Comparison of ENCODE assay signal across 8 cellular contexts in the genomic region with DNA sequence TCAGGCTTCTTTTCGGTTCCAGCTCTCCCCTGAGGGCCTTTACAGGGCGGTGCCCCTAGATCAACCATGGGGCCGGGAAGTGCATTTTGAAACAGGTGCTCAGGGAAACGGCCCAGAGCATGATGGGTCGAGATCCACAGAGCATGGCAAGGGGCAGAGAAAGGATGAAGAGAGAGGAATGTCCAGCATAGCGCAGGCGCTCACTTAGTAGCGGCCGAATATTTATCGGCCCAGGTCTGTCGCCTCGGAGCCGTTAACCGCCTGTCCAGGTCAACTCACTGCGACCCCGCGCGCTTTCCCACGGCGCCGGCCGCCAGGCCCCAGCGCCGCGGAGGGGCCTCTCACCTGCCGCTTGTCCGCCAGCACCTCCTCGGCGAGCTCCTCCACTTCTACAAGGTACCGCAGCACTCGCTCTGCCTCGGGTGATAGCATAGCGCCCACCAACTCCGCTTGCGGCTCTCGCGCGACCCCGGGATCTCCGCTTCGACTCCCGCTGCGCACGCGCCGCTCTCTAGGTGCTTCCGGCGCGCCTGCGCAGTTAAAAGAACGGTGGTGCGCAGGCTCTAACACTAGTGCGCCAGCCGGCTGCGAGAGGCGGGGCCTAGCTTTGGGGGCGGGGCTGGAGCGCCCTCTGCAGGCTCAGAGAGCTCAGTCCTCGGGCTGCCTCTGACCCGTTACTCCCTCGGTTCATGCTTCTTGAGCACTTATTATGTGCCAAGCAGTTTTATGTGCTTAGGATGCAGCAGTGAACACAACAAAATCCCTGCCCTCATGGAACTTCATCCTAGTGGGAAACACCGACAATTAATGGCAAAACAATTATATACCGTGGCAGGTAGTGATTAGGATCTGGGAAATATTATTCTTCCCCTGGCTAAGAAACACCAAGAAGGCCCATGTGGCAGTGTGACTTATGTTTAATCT. TPM values are rescaled to one million over a fixed set of nuclear protein-coding genes. Genes with fewer than 3 reads are reported as not detected.
A peak's percentile ranks its signal among the peaks of the same experiment; 100 is the strongest.
DNase-seq lines count a peak whose midpoint lies in the region; ATAC-seq and TF ChIP-seq lines count a peak whose summit lies in the region.

A gene (minus strand): TSS at position 517 of the 924 bp plus-strand sequence. CDS start 85 bp downstream, at position 432.

- H3K4me3 ChIP-seq in heart right ventricle (peak within 1 kb of the TSS; percentile 67 to 98 (median 90)), upper lobe of right lung (peak within 1 kb of the TSS; percentile 95)

- H3K27ac ChIP-seq in heart right ventricle (peak within 1 kb of the TSS in 9 of 10 donors; percentile 50 to 90 (median 86)), upper lobe of right lung (peak within 1 kb of the TSS; percentile 87)

- in situ Hi-C loops in GM13976 (cut with MboI; ENCODE audit: low sequenced_read_pairs, unreplicated experiment), result loop anchor here (10.0 kb wide), 1 partner anchor 97 kb away; no protein-coding TSS in a partner anchor

- peak within 1 kb of the TSS; percentile 94 for H3K4me3 Mint-ChIP-seq in activated naive CD8-positive, alpha-beta T cell treated with anti-CD3 and anti-CD28 coated beads, Interleukin-2, amount 50 U/mL, for 24 hours

- peaks cover 0 to 8% (median 0%) of the 10 kb centered on the region in 11 donors for H3K9me3 ChIP-seq in heart right ventricle
- no peaks in the 10 kb centered on the region for H3K9me3 ChIP-seq in upper lobe of right lung

- H3K36me3 ChIP-seq in heart right ventricle, result peaks cover 0 to 34% (median 24%) of the 10 kb centered on the region in 9 donors
- peaks cover 29% of the 10 kb centered on the region for H3K36me3 ChIP-seq in upper lobe of right lung

- H3K27me3 Mint-ChIP-seq in activated naive CD8-positive, alpha-beta T cell treated with anti-CD3 and anti-CD28 coated beads, Interleukin-2, amount 50 U/mL, for 24 hours, result peaks cover 2% of the 10 kb centered on the region

- H3K36me3 Mint-ChIP-seq in activated naive CD8-positive, alpha-beta T cell treated with anti-CD3 and anti-CD28 coated beads, Interleukin-2, amount 50 U/mL, for 24 hours (ENCODE audit: low read depth), result peaks cover 32% of the 10 kb centered on the region

- H3K4me1 ChIP-seq in heart right ventricle (peaks cover 8 to 18% (median 15%) of the 10 kb centered on the region in 9 donors), upper lobe of right lung (peaks cover 12% of the 10 kb centered on the region)

- ATAC-seq in HG02852 (IDR thresholded peaks at IDR 0.05; ENCODE audit: unreplicated experiment) (peak; percentile 94), heart right ventricle (peak; percentile 97 to 99 (median 99)), upper lobe of right lung (peak; percentile 99)
- peak; percentile 97 for ATAC-seq in activated naive CD8-positive, alpha-beta T cell treated with anti-CD3 and anti-CD28 coated beads, Interleukin-2, amount 50 U/mL, for 24 hours

- WGBS in heart right ventricle, 2 donors, result 0 to 1% methylated on average over 63 of the region's 63 CpGs

- DNase-seq in GM13976 (ENCODE audit: low spot score) (peak; percentile 98), NCI-H1436 (lab: John Stamatoyannopoulos, UW) (peak; percentile 95), SW480 (ENCODE audit: low spot score) (peak; percentile 98), heart right ventricle (peak; percentile 94 to 97), posterior cingulate gyrus (peak; percentile 82 to 99 (median 90)), upper lobe of right lung (peak; percentile 97)
- peak; percentile 98 for DNase-seq in activated naive CD8-positive, alpha-beta T cell treated with anti-CD3 and anti-CD28 coated beads, Interleukin-2, amount 50 U/mL, for 24 hours

- peaks cover 32% of the 10 kb centered on the region for H3K4me1 Mint-ChIP-seq in activated naive CD8-positive, alpha-beta T cell treated with anti-CD3 and anti-CD28 coated beads, Interleukin-2, amount 50 U/mL, for 24 hours

- intact Hi-C loops in heart right ventricle (cut with DNase I), result loop anchor here in 9 of 10 donors (1.0 to 10.0 kb wide), 9 partner anchors 73 to 129 kb away; no protein-coding TSS in a partner anchor
- intact Hi-C loops in posterior cingulate gyrus (cut with DNase I), result loop anchor here (1.0 to 10.0 kb wide), 6 partner anchors 17 to 153 kb away; a partner anchor contains a TSS
- intact Hi-C loops in upper lobe of right lung (cut with DNase I), result no loop called here

- H3K27me3 ChIP-seq in heart right ventricle (peaks cover 0 to 11% (median 0%) of the 10 kb centered on the region in 7 donors), upper lobe of right lung (no peaks in the 10 kb centered on the region)

- H3K9me3 Mint-ChIP-seq in activated naive CD8-positive, alpha-beta T cell treated with anti-CD3 and anti-CD28 coated beads, Interleukin-2, amount 50 U/mL, for 24 hours, result no peaks in the 10 kb centered on the region

- TF ChIP-seq CTCF in GM13976 (IDR thresholded peaks at IDR 0.05; ENCODE audit: borderline replicate concordance, control extremely low read depth, extremely low read depth, insufficient read depth, missing control alignments), result peak; percentile 86
- peak; percentile 80 to 99 (median 96) for TF ChIP-seq CTCF in heart right ventricle (IDR thresholded peaks at IDR 0.05)
- peak; percentile 93 for TF ChIP-seq CTCF in upper lobe of right lung (IDR thresholded peaks at IDR 0.05)

- peak within 1 kb of the TSS; percentile 97 for H3K27ac Mint-ChIP-seq in activated naive CD8-positive, alpha-beta T cell treated with anti-CD3 and anti-CD28 coated beads, Interleukin-2, amount 50 U/mL, for 24 hours

RNA-seq across cellular contexts. Expression of the gene that starts here (rescaled TPM):
- 10 to 100 TPM in 1 of 10 donors, 1 to 10 TPM in 9; 6.4 to 10.7 (median 7.5) TPM for total RNA-seq in heart right ventricle
- polyA plus RNA-seq in heart right ventricle, result 10 to 100 TPM in 1 of 2 donors, 1 to 10 TPM in 1; 7.3 to 12.8 TPM
- 8.0 TPM for total RNA-seq in upper lobe of right lung

Comparison
In these comparisons a context has a peak if more than half of its experiments do, and no peak if none do; other contexts are left out.
1. Peak in every context shown above with its lines: DNase-seq, ATAC-seq, H3K4me3 ChIP-seq and H3K27ac ChIP-seq.